In the genomic region with DNA sequence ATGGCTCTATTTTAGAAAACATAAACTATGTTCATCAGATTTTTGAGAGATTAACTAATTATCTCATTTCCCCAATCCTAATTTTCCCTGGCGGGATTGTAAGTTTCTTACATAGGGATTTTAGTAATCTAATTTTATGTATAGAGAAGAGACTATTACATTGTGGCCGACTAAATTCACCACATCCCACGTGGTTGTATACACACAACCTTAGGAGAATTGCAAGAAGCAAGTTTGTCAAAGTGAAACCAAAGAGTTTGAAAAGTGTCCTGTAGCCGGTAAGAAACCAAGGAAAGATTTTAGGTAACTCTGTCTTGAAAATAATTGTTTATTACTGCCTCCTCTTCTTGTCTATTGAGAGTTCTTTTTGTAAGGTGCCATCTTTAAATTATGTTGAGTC, we compare ENCODE assay signal across 2 cellular contexts.
TF ChIP-seq lines count a peak whose summit lies in the region.

No MANE protein-coding gene starts in this region.

TF ChIP-seq in SK-N-SH, 30 proteins besides CTCF, POLR2A, EP300 and RAD21 (continued from another document):
- no peak for TF ChIP-seq USF1 (IDR thresholded peaks at IDR 0.05; ENCODE audit: borderline replicate concordance, low read depth)
- TF ChIP-seq TAF1 (IDR thresholded peaks at IDR 0.05; ENCODE audit: borderline replicate concordance, low read depth, low read length), result no peak
- TF ChIP-seq GABPA (IDR thresholded peaks at IDR 0.05; ENCODE audit: low read depth), result no peak
- no peak for TF ChIP-seq SMC3 (IDR thresholded peaks at IDR 0.05; ENCODE audit: low read depth, low read length)
- no peak for TF ChIP-seq TCF12 (IDR thresholded peaks at IDR 0.05)
- TF ChIP-seq, protein P1, sequence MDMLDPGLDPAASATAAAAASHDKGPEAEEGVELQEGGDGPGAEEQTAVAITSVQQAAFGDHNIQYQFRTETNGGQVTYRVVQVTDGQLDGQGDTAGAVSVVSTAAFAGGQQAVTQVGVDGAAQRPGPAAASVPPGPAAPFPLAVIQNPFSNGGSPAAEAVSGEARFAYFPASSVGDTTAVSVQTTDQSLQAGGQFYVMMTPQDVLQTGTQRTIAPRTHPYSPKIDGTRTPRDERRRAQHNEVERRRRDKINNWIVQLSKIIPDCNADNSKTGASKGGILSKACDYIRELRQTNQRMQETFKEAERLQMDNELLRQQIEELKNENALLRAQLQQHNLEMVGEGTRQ (IDR thresholded peaks at IDR 0.05; ENCODE audit: borderline replicate concordance, low read depth, low read length), result no peak
- TF ChIP-seq RFX5 (IDR thresholded peaks at IDR 0.05; ENCODE audit: low read length), result no peak
- TF ChIP-seq MAX (IDR thresholded peaks at IDR 0.05; ENCODE audit: low read depth), result no peak
- no peak for TF ChIP-seq NRF1 (IDR thresholded peaks at IDR 0.05; ENCODE audit: low read depth, low read length)
- no peak for TF ChIP-seq IRF3 (IDR thresholded peaks at IDR 0.05; ENCODE audit: low read depth, low read length)
- TF ChIP-seq YY1 (IDR thresholded peaks at IDR 0.05; ENCODE audit: low read depth), result no peak
- no peak for TF ChIP-seq ZBTB33 (IDR thresholded peaks at IDR 0.05; ENCODE audit: borderline replicate concordance, low read depth)
- no peak for TF ChIP-seq FOSL2 (IDR thresholded peaks at IDR 0.05; ENCODE audit: borderline replicate concordance, low read depth)
- no peak for TF ChIP-seq MEF2A (IDR thresholded peaks at IDR 0.05; ENCODE audit: borderline replicate concordance, low read depth)
- no peak for TF ChIP-seq GATA2 (CRISPR knock-in tag; IDR thresholded peaks at IDR 0.05)

TF ChIP-seq in SK-N-SH treated with all-trans-retinoic acid at 6 μM for 48 hours, 23 proteins besides CTCF, POLR2A, EP300 and RAD21 (continued from another document):
- TF ChIP-seq, protein P2, sequence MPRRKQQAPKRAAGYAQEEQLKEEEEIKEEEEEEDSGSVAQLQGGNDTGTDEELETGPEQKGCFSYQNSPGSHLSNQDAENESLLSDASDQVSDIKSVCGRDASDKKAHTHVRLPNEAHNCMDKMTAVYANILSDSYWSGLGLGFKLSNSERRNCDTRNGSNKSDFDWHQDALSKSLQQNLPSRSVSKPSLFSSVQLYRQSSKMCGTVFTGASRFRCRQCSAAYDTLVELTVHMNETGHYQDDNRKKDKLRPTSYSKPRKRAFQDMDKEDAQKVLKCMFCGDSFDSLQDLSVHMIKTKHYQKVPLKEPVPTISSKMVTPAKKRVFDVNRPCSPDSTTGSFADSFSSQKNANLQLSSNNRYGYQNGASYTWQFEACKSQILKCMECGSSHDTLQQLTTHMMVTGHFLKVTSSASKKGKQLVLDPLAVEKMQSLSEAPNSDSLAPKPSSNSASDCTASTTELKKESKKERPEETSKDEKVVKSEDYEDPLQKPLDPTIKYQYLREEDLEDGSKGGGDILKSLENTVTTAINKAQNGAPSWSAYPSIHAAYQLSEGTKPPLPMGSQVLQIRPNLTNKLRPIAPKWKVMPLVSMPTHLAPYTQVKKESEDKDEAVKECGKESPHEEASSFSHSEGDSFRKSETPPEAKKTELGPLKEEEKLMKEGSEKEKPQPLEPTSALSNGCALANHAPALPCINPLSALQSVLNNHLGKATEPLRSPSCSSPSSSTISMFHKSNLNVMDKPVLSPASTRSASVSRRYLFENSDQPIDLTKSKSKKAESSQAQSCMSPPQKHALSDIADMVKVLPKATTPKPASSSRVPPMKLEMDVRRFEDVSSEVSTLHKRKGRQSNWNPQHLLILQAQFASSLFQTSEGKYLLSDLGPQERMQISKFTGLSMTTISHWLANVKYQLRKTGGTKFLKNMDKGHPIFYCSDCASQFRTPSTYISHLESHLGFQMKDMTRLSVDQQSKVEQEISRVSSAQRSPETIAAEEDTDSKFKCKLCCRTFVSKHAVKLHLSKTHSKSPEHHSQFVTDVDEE (CRISPR knock-in tag; IDR thresholded peaks at IDR 0.05), result no peak
- TF ChIP-seq POU6F1 (CRISPR knock-in tag; IDR thresholded peaks at IDR 0.05; ENCODE audit: borderline replicate concordance, low read depth) (no peak), RARB (CRISPR knock-in tag; IDR thresholded peaks at IDR 0.05) (no peak), ISL1 (CRISPR knock-in tag; IDR thresholded peaks at IDR 0.05) (no peak), CSDC2 (CRISPR knock-in tag; IDR thresholded peaks at IDR 0.05) (no peak), CSRNP3 (CRISPR knock-in tag; IDR thresholded peaks at IDR 0.05) (no peak), ZFP30 (CRISPR knock-in tag; IDR thresholded peaks at IDR 0.05) (no peak), ZC3H10 (CRISPR knock-in tag; IDR thresholded peaks at IDR 0.05) (no peak), ZNF565 (CRISPR knock-in tag; conservative IDR thresholded peaks at IDR 0.05; ENCODE audit: low read depth) (no peak), GLIS3 (CRISPR knock-in tag; IDR thresholded peaks at IDR 0.05) (no peak)
